Comparison of ENCODE assay signal across 10 cellular contexts in genomic region chr7:37441405-37441797, GRCh38. TPM values are rescaled to one million over a fixed set of nuclear protein-coding genes. Genes with fewer than 3 reads are reported as not detected.
DNase-seq lines count a peak whose midpoint lies in the region; ATAC-seq, FAIRE-seq and TF ChIP-seq lines count a peak whose summit lies in the region.
"Had no signal": no experiment of that assay in that cellular context is flagged by ENCODE, and none has a peak within 500 bp of the region (broad histone marks: within the 10 kb centered on the region; RNA-seq: fewer than 3 reads in every experiment).

No MANE protein-coding gene starts in this region.

- ATAC-seq in memory B cell (ENCODE audit: low read depth) (peak; percentile 44), HG03521 (IDR thresholded peaks at IDR 0.05; ENCODE audit: unreplicated experiment) (no peak)

- H3K4me3 ChIP-seq in tibial nerve (no peak overlapping the region), small intestine (ENCODE audit: low read depth in 1 of 2, low read length in 2 of 2) (no peak overlapping the region)

- peaks cover 23% of the 10 kb centered on the region for H3K36me3 Mint-ChIP-seq in activated naive CD4-positive, alpha-beta T cell treated with anti-CD3 and anti-CD28 coated beads, Interleukin-2, amount 50 U/mL, for 24 hours
- peaks cover 10% of the 10 kb centered on the region for H3K36me3 Mint-ChIP-seq in activated T-helper 2 cell treated with anti-CD3 and anti-CD28 coated beads, Interferon-gamma antibody, Interleukin-2, Interleukin-4, amounts not matched to agents 10 μg/mL and 5 μg/mL and 100 μg/mL, durations not matched to agents 14 hours and 24 hours and 36 hours (ENCODE audit: low read depth)
- H3K36me3 Mint-ChIP-seq in memory B cell (peaks cover 12% of the 10 kb centered on the region), osteocyte (ENCODE audit: unreplicated experiment) (no peaks in the 10 kb centered on the region)

- no peaks in the 10 kb centered on the region for H3K9me3 Mint-ChIP-seq in activated naive CD4-positive, alpha-beta T cell treated with anti-CD3 and anti-CD28 coated beads, Interleukin-2, amount 50 U/mL, for 24 hours
- H3K9me3 Mint-ChIP-seq in activated T-helper 2 cell treated with anti-CD3 and anti-CD28 coated beads, Interferon-gamma antibody, Interleukin-2, Interleukin-4, amounts not matched to agents 10 μg/mL and 5 μg/mL and 100 μg/mL, durations not matched to agents 14 hours and 24 hours and 36 hours: no peaks in the 10 kb centered on the region
- H3K9me3 Mint-ChIP-seq in memory B cell: no peaks in the 10 kb centered on the region
- H3K9me3 Mint-ChIP-seq in osteocyte (ENCODE audit: unreplicated experiment): no peaks in the 10 kb centered on the region
- H3K9me3 Mint-ChIP-seq: neural crest cell had no signal

- peak overlapping the region; percentile 99 for H3K27ac Mint-ChIP-seq in activated naive CD4-positive, alpha-beta T cell treated with anti-CD3 and anti-CD28 coated beads, Interleukin-2, amount 50 U/mL, for 24 hours
- peak overlapping the region; percentile 86 for H3K27ac Mint-ChIP-seq in activated T-helper 2 cell treated with anti-CD3 and anti-CD28 coated beads, Interferon-gamma antibody, Interleukin-2, Interleukin-4, amounts not matched to agents 10 μg/mL and 5 μg/mL and 100 μg/mL, durations not matched to agents 14 hours and 24 hours and 36 hours
- H3K27ac Mint-ChIP-seq in memory B cell: peak overlapping the region; percentile 69
- no peak overlapping the region for H3K27ac Mint-ChIP-seq in osteocyte (ENCODE audit: unreplicated experiment)

- no peaks in the 10 kb centered on the region for H3K9me3 ChIP-seq in tibial nerve
- H3K9me3 ChIP-seq in small intestine (ENCODE audit: control insufficient read depth, low read depth): no peaks in the 10 kb centered on the region

- H3K4me1 Mint-ChIP-seq in activated naive CD4-positive, alpha-beta T cell treated with anti-CD3 and anti-CD28 coated beads, Interleukin-2, amount 50 U/mL, for 24 hours: peaks cover 90% of the 10 kb centered on the region
- peaks cover 42% of the 10 kb centered on the region for H3K4me1 Mint-ChIP-seq in activated T-helper 2 cell treated with anti-CD3 and anti-CD28 coated beads, Interferon-gamma antibody, Interleukin-2, Interleukin-4, amounts not matched to agents 10 μg/mL and 5 μg/mL and 100 μg/mL, durations not matched to agents 14 hours and 24 hours and 36 hours (ENCODE audit: low read depth)
- peaks cover 48% of the 10 kb centered on the region for H3K4me1 Mint-ChIP-seq in memory B cell
- H3K4me1 Mint-ChIP-seq in osteocyte (ENCODE audit: unreplicated experiment): no peaks in the 10 kb centered on the region

- 61 to 65% methylated on average over 3 of the region's 3 CpGs for WGBS in tibial nerve, 2 donors
- WGBS in small intestine, 3 donors: 51 to 54% (median 52%) methylated on average over 3 of the region's 3 CpGs

- FAIRE-seq in small intestine (lab: Jason Lieb, UNC): no peak
- FAIRE-seq: G401.6 had no signal

- peak overlapping the region; percentile 87 for H3K4me3 Mint-ChIP-seq in activated naive CD4-positive, alpha-beta T cell treated with anti-CD3 and anti-CD28 coated beads, Interleukin-2, amount 50 U/mL, for 24 hours
- no peak overlapping the region for H3K4me3 Mint-ChIP-seq in activated T-helper 2 cell treated with anti-CD3 and anti-CD28 coated beads, Interferon-gamma antibody, Interleukin-2, Interleukin-4, amounts not matched to agents 10 μg/mL and 5 μg/mL and 100 μg/mL, durations not matched to agents 14 hours and 24 hours and 36 hours (ENCODE audit: low read depth)
- H3K4me3 Mint-ChIP-seq in memory B cell (peak overlapping the region; percentile 30), osteocyte (ENCODE audit: unreplicated experiment) (no peak overlapping the region)
- H3K4me3 Mint-ChIP-seq: neural crest cell had no signal

- H3K27me3 ChIP-seq in tibial nerve (no peaks in the 10 kb centered on the region), small intestine (ENCODE audit: control insufficient read depth in 2 of 2, insufficient read depth in 2 of 2, low read length in 2 of 2) (no peaks in the 10 kb centered on the region)

- intact Hi-C loops in activated T-helper 2 cell treated with anti-CD3 and anti-CD28 coated beads, Interferon-gamma antibody, Interleukin-2, Interleukin-4, amounts not matched to agents 10 μg/mL and 5 μg/mL and 100 μg/mL, durations not matched to agents 14 hours and 24 hours and 36 hours (cut with micrococcal nuclease): loop anchor here (1.0 to 10.0 kb wide), 4 partner anchors 8 to 207 kb away; no protein-coding TSS in a partner anchor

- H3K27ac ChIP-seq in tibial nerve (peak overlapping the region; percentile 31 to 99 (median 72)), small intestine (ENCODE audit: low read depth in 1 of 2, low read length in 1 of 2) (peak overlapping the region in 1 of 2 donors; percentile 15)

- H3K4me1 ChIP-seq in tibial nerve: peaks cover 0 to 85% (median 34%) of the 10 kb centered on the region in 4 donors
- no peaks in the 10 kb centered on the region for H3K4me1 ChIP-seq in small intestine (ENCODE audit: control insufficient read depth in 2 of 2, insufficient read depth in 1 of 2, low read depth in 1 of 2, low read length in 1 of 2)

- H3K36me3 ChIP-seq in tibial nerve (no peaks in the 10 kb centered on the region), small intestine (ENCODE audit: control insufficient read depth in 2 of 2, insufficient read depth in 2 of 2, low read length in 2 of 2) (no peaks in the 10 kb centered on the region)

- no peak for TF ChIP-seq CTCF in tibial nerve (IDR thresholded peaks at IDR 0.05)
- no peak for TF ChIP-seq CTCF in osteocyte (IDR thresholded peaks at IDR 0.05)

- H3K27me3 Mint-ChIP-seq in activated naive CD4-positive, alpha-beta T cell treated with anti-CD3 and anti-CD28 coated beads, Interleukin-2, amount 50 U/mL, for 24 hours: no peaks in the 10 kb centered on the region
- no peaks in the 10 kb centered on the region for H3K27me3 Mint-ChIP-seq in activated T-helper 2 cell treated with anti-CD3 and anti-CD28 coated beads, Interferon-gamma antibody, Interleukin-2, Interleukin-4, amounts not matched to agents 10 μg/mL and 5 μg/mL and 100 μg/mL, durations not matched to agents 14 hours and 24 hours and 36 hours (ENCODE audit: low read depth)
- H3K27me3 Mint-ChIP-seq in memory B cell (no peaks in the 10 kb centered on the region), osteocyte (ENCODE audit: unreplicated experiment) (peaks cover 22% of the 10 kb centered on the region)

- no peak for TF ChIP-seq POLR2A in tibial nerve (IDR thresholded peaks at IDR 0.05)

- TF ChIP-seq EP300 in tibial nerve (IDR thresholded peaks at IDR 0.05): no peak

- no peak for DNase-seq in activated naive CD4-positive, alpha-beta T cell treated with anti-CD3 and anti-CD28 coated beads, Interleukin-2, amount 50 U/mL, for 16 hours
- DNase-seq in activated T-helper 2 cell treated with anti-CD3 and anti-CD28 coated beads, Interferon-gamma antibody, Interleukin-2, Interleukin-4, amounts not matched to agents 10 μg/mL and 5 μg/mL and 100 μg/mL, durations not matched to agents 14 hours and 24 hours and 36 hours (ENCODE audit: low spot score): no peak
- DNase-seq in memory B cell (ENCODE audit: low spot score in 2 of 2) (no peak), tibial nerve (ENCODE audit: low spot score in 2 of 2) (no peak), small intestine (no peak), osteocyte (ENCODE audit: extremely low spot score, unreplicated experiment) (no peak)

RNA-seq across cellular contexts. Expression of gene ELMO1, which starts 7.3 kb away (rescaled TPM):
- 112 and 117 TPM in 2 replicates for total RNA-seq in activated T-helper 2 cell treated with anti-CD3 and anti-CD28 coated beads, Interferon-gamma antibody, Interleukin-2, Interleukin-4, amounts not matched to agents 10 μg/mL and 5 μg/mL and 100 μg/mL, durations not matched to agents 14 hours and 24 hours and 36 hours
- total RNA-seq in tibial nerve (100 to 1,000 TPM; 196 to 328 (median 268) TPM), osteocyte (not detected in 2 replicates)
- polyA plus RNA-seq in small intestine: 1 to 10 TPM; 1.8 to 9.3 (median 7.8) TPM

Comparison
In these comparisons a context has a peak if more than half of its experiments do, and no peak if none do; other contexts are left out.
1. H3K4me3 Mint-ChIP-seq: peak in activated naive CD4-positive, alpha-beta T cell treated with anti-CD3 and anti-CD28 coated beads, Interleukin-2, amount 50 U/mL, for 24 hours (single experiment) and memory B cell (single experiment); none in activated T-helper 2 cell treated with anti-CD3 and anti-CD28 coated beads, Interferon-gamma antibody, Interleukin-2, Interleukin-4, amounts not matched to agents 10 μg/mL and 5 μg/mL and 100 μg/mL, durations not matched to agents 14 hours and 24 hours and 36 hours (single experiment) and osteocyte (single experiment).
2. RNA of gene ELMO1, which starts 7.3 kb away (total RNA-seq): 196 to 328 TPM in tibial nerve and 112 to 117 TPM in activated T-helper 2 cell treated with anti-CD3 and anti-CD28 coated beads, Interferon-gamma antibody, Interleukin-2, Interleukin-4, amounts not matched to agents 10 μg/mL and 5 μg/mL and 100 μg/mL, durations not matched to agents 14 hours and 24 hours and 36 hours; not detected in osteocyte; every median in the first group is over 100 times any median in the second.